17 cellular contexts compared by ENCODE assay signal in genomic region chr6:108277831-108278230, GRCh38. TPM values are rescaled to one million over a fixed set of nuclear protein-coding genes. Genes with fewer than 3 reads are reported as not detected.
A peak's percentile ranks its signal among the peaks of the same experiment; 100 is the strongest.
DNase-seq lines count a peak whose midpoint lies in the region; ATAC-seq and TF ChIP-seq lines count a peak whose summit lies in the region.
"Had no signal": no experiment of that assay in that cellular context is flagged by ENCODE, and none has a peak within 500 bp of the region (broad histone marks: within the 10 kb centered on the region; RNA-seq: fewer than 3 reads in every experiment).

No MANE protein-coding gene starts in this region.

- DNase-seq in EL, result peak; percentile 29
- DNase-seq in NB4 (ENCODE audit: low read depth), result peak; percentile 30
- DNase-seq in mammary epithelial cell, result peak; percentile 3
- no peak for DNase-seq in neuronal stem cell (ENCODE audit: low spot score)
- no peak for DNase-seq in mesenteric fat pad (ENCODE audit: low spot score)
- DNase-seq in stimulated activated CD4-positive, alpha-beta T cell treated with anti-CD3 and anti-CD28 coated beads, Interleukin-1b, Interleukin-23, amount 100 ng/mL, for 48 hours, result no peak
- DNase-seq: C1 segment of cervical spinal cord, DMS153, NCI-H1092, NCI-H146, NCI-H2081 treated with DMSO at 0.1 percent for 48 hours, NCI-H510A, Right ventricle myocardium superior had no signal

- 63% methylated on average over 4 of the region's 4 CpGs for WGBS in mammary epithelial cell (ENCODE audit: low coverage, missing lambda C conversion rate)
- no CpG with 5 or more reads among the region's 4 CpGs for WGBS in neuronal stem cell (ENCODE audit: extremely low coverage in 2 of 2, insufficient read length in 2 of 2, insufficient replicate concordance in 1 of 2), 2 donors

- H3K4me2 ChIP-seq in mammary epithelial cell (ENCODE audit: insufficient read depth, low read depth, low read length), result no peak overlapping the region
- H3K4me2 ChIP-seq in neuronal stem cell (ENCODE audit: insufficient read depth, low read length, poor library complexity, severe bottlenecking), result no peak overlapping the region
- H3K4me2 ChIP-seq: GM23338 had no signal

- H3K4me1 ChIP-seq in mammary epithelial cell (ENCODE audit: insufficient read depth, low read length), result no peaks in the 10 kb centered on the region
- H3K4me1 ChIP-seq in neuronal stem cell (ENCODE audit: control insufficient read depth in 2 of 2, insufficient read depth in 1 of 2, low read depth in 1 of 2, low read length in 2 of 2), result peaks cover 0 to 2% of the 10 kb centered on the region in 2 donors

- no peaks in the 10 kb centered on the region for H3K79me2 ChIP-seq in mammary epithelial cell (ENCODE audit: insufficient read depth, low read length)

- H3K9ac ChIP-seq in mammary epithelial cell (ENCODE audit: insufficient read depth, low read length) (no peak overlapping the region), neuronal stem cell (ENCODE audit: low read depth, low read length, poor library complexity) (no peak overlapping the region)

- H2BK5ac ChIP-seq in neuronal stem cell (ENCODE audit: low read length), result no peak overlapping the region

- no peak overlapping the region for H3K18ac ChIP-seq in neuronal stem cell (ENCODE audit: low read length)

- no peak overlapping the region for H2AK5ac ChIP-seq in neuronal stem cell (ENCODE audit: low read depth, low read length)

- H3K4ac ChIP-seq in neuronal stem cell (ENCODE audit: low read length), result no peak overlapping the region

- H2BK120ac ChIP-seq in neuronal stem cell (ENCODE audit: low read depth, low read length), result no peak overlapping the region

- no TSS peak for BruUV-seq in mammary epithelial cell (replicated peaks; lab: Mats Ljungman, UMichigan)

- no peaks in the 10 kb centered on the region for H4K20me1 ChIP-seq in mammary epithelial cell (ENCODE audit: insufficient read depth, low read length)

- no peak overlapping the region for H2BK15ac ChIP-seq in neuronal stem cell (ENCODE audit: low read length)

- in situ Hi-C loops in mammary epithelial cell (cut with MboI; ENCODE audit: low sequenced_read_pairs in 2 of 2), result no loop called here

- H4K91ac ChIP-seq in neuronal stem cell (ENCODE audit: low read depth, low read length, poor library complexity), result no peak overlapping the region

- no peak overlapping the region for H3K14ac ChIP-seq in neuronal stem cell (ENCODE audit: low read length)

- no peak overlapping the region for H2AFZ ChIP-seq in mammary epithelial cell (ENCODE audit: low read depth, low read length)
- H2AFZ ChIP-seq in neuronal stem cell (ENCODE audit: low read length), result peak overlapping the region; percentile 27
- H2AFZ ChIP-seq: GM23338 had no signal

- dilution Hi-C loops in mammary epithelial cell (cut with HindIII; ENCODE audit: low sequenced_read_pairs), result no loop called here

- ATAC-seq in GM18909 (IDR thresholded peaks at IDR 0.05; ENCODE audit: poor library complexity, unreplicated experiment), result no peak
- ATAC-seq: GM23338, Panc1 had no signal

- no peak overlapping the region for H3K27ac ChIP-seq in mammary epithelial cell (ENCODE audit: insufficient read depth, low read depth, low read length)
- no peak overlapping the region for H3K27ac ChIP-seq in neuronal stem cell (replicated peaks; ENCODE audit: low read length)
- H3K27ac ChIP-seq: SK-N-MC had no signal

- H3K4me3 ChIP-seq in NB4 (ENCODE audit: low read depth, low read length), result no peak overlapping the region
- no peak overlapping the region for H3K4me3 ChIP-seq in mammary epithelial cell (replicated peaks in 1 of 3; ENCODE audit: insufficient read depth in 1 of 3, low read depth in 2 of 3, low read length in 3 of 3)
- H3K4me3 ChIP-seq in neuronal stem cell (ENCODE audit: low read length in 2 of 2), result no peak overlapping the region
- H3K4me3 ChIP-seq: GM23338, SK-N-MC had no signal

- no peak overlapping the region for H4K8ac ChIP-seq in neuronal stem cell (ENCODE audit: low read depth, low read length)

- no peak overlapping the region for H2BK12ac ChIP-seq in neuronal stem cell (ENCODE audit: low read length)

- CTCF ChIA-PET in mammary epithelial cell (lab: Charles Lee; ENCODE audit: low non-redundant PET), result no interaction called here

- no peak for TF ChIP-seq POLR2A in NB4 (IDR thresholded peaks at IDR 0.05; ENCODE audit: extremely low read depth, insufficient read length)

- H3K9me3 ChIP-seq in mammary epithelial cell (replicated peaks; ENCODE audit: insufficient read depth, low read length), result no peaks in the 10 kb centered on the region
- H3K9me3 ChIP-seq in neuronal stem cell (replicated peaks in 1 of 2; ENCODE audit: control insufficient read depth in 2 of 2, insufficient read depth in 1 of 2, low read depth in 1 of 2, low read length in 2 of 2), result no peaks in the 10 kb centered on the region

- H3K79me1 ChIP-seq in neuronal stem cell (ENCODE audit: low read depth, low read length), result no peaks in the 10 kb centered on the region

- H3K23ac ChIP-seq in neuronal stem cell (ENCODE audit: low read depth, low read length, poor library complexity), result no peak overlapping the region

- TF ChIP-seq CTCF in NB4 (IDR thresholded peaks at IDR 0.05; ENCODE audit: low read depth, low read length), result no peak
- TF ChIP-seq CTCF in mammary epithelial cell (conservative IDR thresholded peaks at IDR 0.05 in 1 of 2, IDR thresholded peaks at IDR 0.05 in 1 of 2; ENCODE audit: extremely low read depth in 1 of 2, insufficient read depth in 1 of 2, low read depth in 1 of 2, low read length in 2 of 2), result no peak

- intact Hi-C loops in mammary epithelial cell (cut with micrococcal nuclease), result no loop called here

- H3K27me3 ChIP-seq in mammary epithelial cell (ENCODE audit: insufficient read depth, low read length) (no peaks in the 10 kb centered on the region), neuronal stem cell (ENCODE audit: control insufficient read depth in 3 of 3, insufficient read depth in 3 of 3, low read depth in 1 of 3, low read length in 3 of 3) (no peaks in the 10 kb centered on the region)

- no peaks in the 10 kb centered on the region for H3K36me3 ChIP-seq in mammary epithelial cell (ENCODE audit: insufficient read depth, low read length)
- H3K36me3 ChIP-seq in neuronal stem cell (replicated peaks in 1 of 2; ENCODE audit: control insufficient read depth in 2 of 2, insufficient read depth in 2 of 2, low read length in 2 of 2), result no peaks in the 10 kb centered on the region

RNA-seq across cellular contexts. Expression of gene SNX3, which starts 17.0 kb away (rescaled TPM):
- total RNA-seq in mammary epithelial cell, result 100 to 1,000 TPM; 143 to 147 TPM
- polyA plus RNA-seq in mammary epithelial cell, result 146 TPM
- 137 TPM for polyA minus RNA-seq in mammary epithelial cell
- polyA plus RNA-seq in neuronal stem cell (2013, experiment 1 of 2), result 100 TPM
- polyA plus RNA-seq in neuronal stem cell (2013, experiment 2 of 2), result 102 TPM
- 235 TPM for total RNA-seq in mesenteric fat pad

RNA-seq across cellular contexts. Expression of gene AFG1L, which starts 17.0 kb away (rescaled TPM):
- 1 to 10 TPM; 5.0 to 8.7 TPM for total RNA-seq in mammary epithelial cell
- 1.5 TPM for polyA plus RNA-seq in mammary epithelial cell
- polyA minus RNA-seq in mammary epithelial cell, result 7.6 TPM
- polyA plus RNA-seq in neuronal stem cell (2013, experiment 1 of 2), result 2.3 TPM
- 2.2 TPM for polyA plus RNA-seq in neuronal stem cell (2013, experiment 2 of 2)
- 7.0 TPM for total RNA-seq in mesenteric fat pad

Comparison
In these comparisons a context has a peak if more than half of its experiments do, and no peak if none do; other contexts are left out.
1. DNase-seq: peak in EL (single experiment), NB4 (single experiment) and mammary epithelial cell (single experiment); none in neuronal stem cell (single experiment), mesenteric fat pad (single experiment) and stimulated activated CD4-positive, alpha-beta T cell treated with anti-CD3 and anti-CD28 coated beads, Interleukin-1b, Interleukin-23, amount 100 ng/mL, for 48 hours (single experiment).